8 cellular contexts compared by ENCODE assay signal in the genomic region with DNA sequence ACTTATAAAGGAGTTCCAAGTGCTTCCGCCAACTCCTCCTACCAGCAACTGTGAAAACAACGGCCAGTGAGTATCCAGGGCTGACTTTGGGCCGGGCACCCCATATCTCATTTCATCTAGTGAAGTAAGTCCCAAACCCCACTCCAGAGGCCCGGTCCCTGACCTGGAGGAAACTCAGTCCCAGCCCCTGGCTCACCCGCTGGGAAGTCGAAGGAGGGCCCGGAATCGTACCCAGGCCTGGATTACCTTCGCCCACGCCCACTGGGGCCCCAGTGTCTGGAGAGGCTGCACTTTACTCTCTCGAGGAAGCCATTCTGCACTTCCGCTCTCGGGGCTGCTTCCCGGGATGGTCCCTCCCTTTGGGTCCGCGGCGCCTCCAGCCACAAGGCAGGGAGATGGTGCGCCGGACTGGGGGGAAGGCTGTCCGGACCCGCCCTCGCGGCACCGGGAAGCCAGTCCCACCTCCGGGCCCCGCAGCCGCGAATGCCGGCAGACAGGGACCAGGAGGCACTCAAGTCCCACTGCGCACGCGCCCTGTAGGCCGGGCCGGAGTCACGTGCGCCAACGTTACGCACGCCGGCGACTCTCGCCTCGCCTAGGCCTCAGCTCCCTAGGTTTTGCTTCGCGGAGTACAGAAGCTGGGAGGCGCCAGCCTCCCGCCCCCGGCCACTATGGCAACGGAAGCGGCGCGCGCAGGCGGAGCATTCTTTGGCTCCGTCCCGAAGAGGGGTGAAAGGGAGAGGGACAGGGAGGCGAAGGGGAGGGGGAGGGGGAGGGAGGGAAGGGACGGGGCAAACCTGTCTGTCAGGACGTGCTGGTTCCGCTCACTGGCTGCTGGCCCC. TPM values are rescaled to one million over a fixed set of nuclear protein-coding genes. Genes with fewer than 3 reads are reported as not detected.
DNase-seq lines count a peak whose midpoint lies in the region; ATAC-seq and TF ChIP-seq lines count a peak whose summit lies in the region.

A gene with protein sequence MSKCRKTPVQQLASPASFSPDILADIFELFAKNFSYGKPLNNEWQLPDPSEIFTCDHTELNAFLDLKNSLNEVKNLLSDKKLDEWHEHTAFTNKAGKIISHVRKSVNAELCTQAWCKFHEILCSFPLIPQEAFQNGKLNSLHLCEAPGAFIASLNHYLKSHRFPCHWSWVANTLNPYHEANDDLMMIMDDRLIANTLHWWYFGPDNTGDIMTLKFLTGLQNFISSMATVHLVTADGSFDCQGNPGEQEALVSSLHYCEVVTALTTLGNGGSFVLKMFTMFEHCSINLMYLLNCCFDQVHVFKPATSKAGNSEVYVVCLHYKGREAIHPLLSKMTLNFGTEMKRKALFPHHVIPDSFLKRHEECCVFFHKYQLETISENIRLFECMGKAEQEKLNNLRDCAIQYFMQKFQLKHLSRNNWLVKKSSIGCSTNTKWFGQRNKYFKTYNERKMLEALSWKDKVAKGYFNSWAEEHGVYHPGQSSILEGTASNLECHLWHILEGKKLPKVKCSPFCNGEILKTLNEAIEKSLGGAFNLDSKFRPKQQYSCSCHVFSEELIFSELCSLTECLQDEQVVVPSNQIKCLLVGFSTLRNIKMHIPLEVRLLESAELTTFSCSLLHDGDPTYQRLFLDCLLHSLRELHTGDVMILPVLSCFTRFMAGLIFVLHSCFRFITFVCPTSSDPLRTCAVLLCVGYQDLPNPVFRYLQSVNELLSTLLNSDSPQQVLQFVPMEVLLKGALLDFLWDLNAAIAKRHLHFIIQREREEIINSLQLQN (minus strand): TSS at position 513 of the 842 bp plus-strand sequence. CDS start 3,482 bp downstream, outside the sequence.

- peak; percentile 91 for ATAC-seq in CD8-positive, alpha-beta T cell
- ATAC-seq in GM19467 (IDR thresholded peaks at IDR 0.05; ENCODE audit: unreplicated experiment) = peak; percentile 90

- intact Hi-C loops in CD8-positive, alpha-beta T cell (cut with DNase I, micrococcal nuclease) = loop anchor here (1.0 to 10.0 kb wide), 5 partner anchors 195 to 803 kb away; a partner anchor contains a TSS

- H3K4me3 ChIP-seq in CD8-positive, alpha-beta T cell (ENCODE audit: low read depth, low read length) = peak within 1 kb of the TSS; percentile 91

- CTCF ChIA-PET in CD8-positive, alpha-beta T cell (lab: Charles Lee) = interaction anchor here (1.1 kb wide), 1 partner anchor 276 kb away, joined by 3 read pairs; no protein-coding TSS in a partner anchor

- H3K9me3 Mint-ChIP-seq in CD8-positive, alpha-beta T cell = peaks cover 4% of the 10 kb centered on the region

- H3K27me3 Mint-ChIP-seq in CD8-positive, alpha-beta T cell (ENCODE audit: low read depth) = peaks cover 14% of the 10 kb centered on the region

- peaks cover 26% of the 10 kb centered on the region for H3K4me1 Mint-ChIP-seq in CD8-positive, alpha-beta T cell (ENCODE audit: low read depth)

- no peaks in the 10 kb centered on the region for H3K27me3 ChIP-seq in CD8-positive, alpha-beta T cell (ENCODE audit: insufficient read depth, low read length)

- peaks cover 18% of the 10 kb centered on the region for H3K36me3 ChIP-seq in CD8-positive, alpha-beta T cell (ENCODE audit: insufficient read depth, low read length)

- H3K36me3 Mint-ChIP-seq in CD8-positive, alpha-beta T cell = peaks cover 37% of the 10 kb centered on the region

- peak within 1 kb of the TSS; percentile 80 for H3K27ac Mint-ChIP-seq in CD8-positive, alpha-beta T cell

- TF ChIP-seq CTCF in CD8-positive, alpha-beta T cell (IDR thresholded peaks at IDR 0.05) = no peak

- H3K4me1 ChIP-seq in CD8-positive, alpha-beta T cell (ENCODE audit: insufficient read depth, low read length) = peaks cover 11% of the 10 kb centered on the region

- peak; percentile 71 to 92 (median 84) for DNase-seq in CD8-positive, alpha-beta T cell
- DNase-seq in HS-27A (ENCODE audit: low read depth) = peak; percentile 94
- DNase-seq in NK-92 (lab: John Stamatoyannopoulos, UW; ENCODE audit: unreplicated experiment) = peak; percentile 43
- peak; percentile 95 for DNase-seq in activated CD8-positive, alpha-beta memory T cell treated with anti-CD3 and anti-CD28 coated beads for 24 hours
- DNase-seq in effector CD8-positive, alpha-beta T cell (lab: John Stamatoyannopoulos, UW) = peak; percentile 69
- DNase-seq in medulla oblongata (ENCODE audit: extremely low spot score) = peak; percentile 97
- peak; percentile 78 for DNase-seq in stimulated activated CD8-positive, alpha-beta memory T cell treated with anti-CD3 and anti-CD28 coated beads, Interleukin-12 subunit alpha, Interleukin-12 subunit beta, amount 100 ng/mL, for 1 hour (ENCODE audit: low read depth)

- H3K9me3 ChIP-seq in CD8-positive, alpha-beta T cell (ENCODE audit: low read length) = no peaks in the 10 kb centered on the region

- POLR2A ChIA-PET in CD8-positive, alpha-beta T cell (lab: Charles Lee) = interaction anchor here (0.7 kb wide), 1 partner anchor 16 kb away, joined by 4 read pairs; no protein-coding TSS in a partner anchor

- H3K27ac ChIP-seq in CD8-positive, alpha-beta T cell (ENCODE audit: low read depth, low read length) = peak within 1 kb of the TSS; percentile 75

- peak within 1 kb of the TSS; percentile 87 for H3K4me3 Mint-ChIP-seq in CD8-positive, alpha-beta T cell

RNA-seq across cellular contexts. Expression of the gene that starts here (rescaled TPM):
- total RNA-seq in CD8-positive, alpha-beta T cell = 1 to 10 TPM; 7.7 to 9.2 TPM

Comparison
In these comparisons a context has a peak if more than half of its experiments do, and no peak if none do; other contexts are left out.
1. Peak in every context shown above with its lines: DNase-seq, ATAC-seq, H3K4me3 ChIP-seq and H3K27ac ChIP-seq.
2. DNase-seq: peak in every context shown above with its lines; median percentile 97 in medulla oblongata; 95 in activated CD8-positive, alpha-beta memory T cell treated with anti-CD3 and anti-CD28 coated beads for 24 hours; 94 in HS-27A; 84 in CD8-positive, alpha-beta T cell; 78 in stimulated activated CD8-positive, alpha-beta memory T cell treated with anti-CD3 and anti-CD28 coated beads, Interleukin-12 subunit alpha, Interleukin-12 subunit beta, amount 100 ng/mL, for 1 hour; 69 in effector CD8-positive, alpha-beta T cell; 43 in NK-92.